Comparison of ENCODE assay signal across 1 cellular context in genomic region chr16:11621920-11622651, GRCh38.
TF ChIP-seq lines count a peak whose summit lies in the region.

No MANE protein-coding gene starts in this region.

TF ChIP-seq in SK-N-SH, 30 proteins besides CTCF, POLR2A, EP300 and RAD21 (continued from another document):
- TF ChIP-seq PBX3 (IDR thresholded peaks at IDR 0.05) = no peak
- TF ChIP-seq NRF1 (IDR thresholded peaks at IDR 0.05; ENCODE audit: low read depth, low read length) = no peak
- TF ChIP-seq FOSL2 (IDR thresholded peaks at IDR 0.05; ENCODE audit: borderline replicate concordance, low read depth) = no peak
